Comparison of ENCODE assay signal across 9 cellular contexts in genomic region chr9:84293001-84293798, GRCh38. TPM values are rescaled to one million over a fixed set of nuclear protein-coding genes. Genes with fewer than 3 reads are reported as not detected.
DNase-seq lines count a peak whose midpoint lies in the region; ATAC-seq and TF ChIP-seq lines count a peak whose summit lies in the region.
"Had no signal": no experiment of that assay in that cellular context is flagged by ENCODE, and none has a peak within 500 bp of the region (broad histone marks: within the 10 kb centered on the region; RNA-seq: fewer than 3 reads in every experiment).

No MANE protein-coding gene starts in this region.

- no peak for DNase-seq in effector memory CD8-positive, alpha-beta T cell
- DNase-seq in GOT3 (lab: John Stamatoyannopoulos, UW) (no peak), osteoblast (ENCODE audit: insufficient read length, low spot score, missing footprints) (no peak), COR-L47 (lab: John Stamatoyannopoulos, UW) (no peak), SHP77 treated with DMSO at 0.1 percent for 48 hours (lab: John Stamatoyannopoulos, UW) (no peak)

- peaks cover 24% of the 10 kb centered on the region for H3K4me1 ChIP-seq in osteoblast (ENCODE audit: insufficient read depth, low read length)

- ATAC-seq in GM18505 (IDR thresholded peaks at IDR 0.05; ENCODE audit: unreplicated experiment) = peak; percentile 61
- peak; percentile 77 for ATAC-seq in GM21423 (IDR thresholded peaks at IDR 0.05; ENCODE audit: unreplicated experiment)
- peak; percentile 45 for ATAC-seq in HG03469 (IDR thresholded peaks at IDR 0.05; ENCODE audit: unreplicated experiment)
- ATAC-seq in effector memory CD8-positive, alpha-beta T cell (replicated peaks) = peak; percentile 35
- ATAC-seq: Panc1 had no signal

- no peak overlapping the region for H2AFZ ChIP-seq in osteoblast (ENCODE audit: low read length)

- no peaks in the 10 kb centered on the region for H3K9me3 ChIP-seq in osteoblast (ENCODE audit: low read depth, low read length)

- peaks cover 5% of the 10 kb centered on the region for H3K27me3 ChIP-seq in osteoblast (ENCODE audit: insufficient read depth, low read length)

- H3K36me3 ChIP-seq in osteoblast (ENCODE audit: insufficient read depth, low read length) = no peaks in the 10 kb centered on the region

- no peaks in the 10 kb centered on the region for H3K36me3 Mint-ChIP-seq in effector memory CD8-positive, alpha-beta T cell (ENCODE audit: insufficient read depth)

- peaks cover 11 to 13% of the 10 kb centered on the region in 2 donors for H3K4me1 Mint-ChIP-seq in effector memory CD8-positive, alpha-beta T cell (ENCODE audit: low read depth in 2 of 2)

- no peak overlapping the region for H3K4me2 ChIP-seq in osteoblast (ENCODE audit: insufficient read depth, low read length)

- H4K20me1 ChIP-seq in osteoblast (ENCODE audit: insufficient read depth, low read length) = no peaks in the 10 kb centered on the region

- peak overlapping the region; percentile 4 to 18 for H3K4me3 Mint-ChIP-seq in effector memory CD8-positive, alpha-beta T cell

- peak; percentile 20 for TF ChIP-seq POLR2A in GM18505 (IDR thresholded peaks at IDR 0.05; ENCODE audit: borderline replicate concordance, extremely low read depth, insufficient read depth, insufficient read length)

- no peaks in the 10 kb centered on the region for H3K9me3 Mint-ChIP-seq in effector memory CD8-positive, alpha-beta T cell

- peak overlapping the region; percentile 5 to 21 for H3K27ac Mint-ChIP-seq in effector memory CD8-positive, alpha-beta T cell

- no peaks in the 10 kb centered on the region for H3K79me2 ChIP-seq in osteoblast (ENCODE audit: insufficient read depth, low read length)

- no peak overlapping the region for H3K27ac ChIP-seq in osteoblast (ENCODE audit: low read depth, low read length)

- H3K4me3 ChIP-seq in osteoblast (ENCODE audit: insufficient read depth, low read length) = no peak overlapping the region

- H3K27me3 Mint-ChIP-seq in effector memory CD8-positive, alpha-beta T cell = peaks cover 8 to 21% of the 10 kb centered on the region in 2 donors

- TF ChIP-seq CTCF in osteoblast (IDR thresholded peaks at IDR 0.05; ENCODE audit: extremely low read depth, low read depth, low read length) = no peak

RNA-seq across cellular contexts. Expression of gene SLC28A3, which starts 47.4 kb away (rescaled TPM):
- 0.59 and 0.72 TPM in 2 replicates for total RNA-seq in osteoblast
